In genomic region chr6:158041370-158041769, GRCh38 we compare ENCODE assay signal across 11 cellular contexts. TPM values are rescaled to one million over a fixed set of nuclear protein-coding genes. Genes with fewer than 3 reads are reported as not detected.
A peak's percentile ranks its signal among the peaks of the same experiment; 100 is the strongest.
DNase-seq lines count a peak whose midpoint lies in the region; ATAC-seq, FAIRE-seq and TF ChIP-seq lines count a peak whose summit lies in the region.
"Had no signal": no experiment of that assay in that cellular context is flagged by ENCODE, and none has a peak within 500 bp of the region (broad histone marks: within the 10 kb centered on the region; RNA-seq: fewer than 3 reads in every experiment).

No MANE protein-coding gene starts in this region.

- FAIRE-seq in kidney (lab: Jason Lieb, UNC): no peak

- H3K4me3 ChIP-seq in ACC112 (ENCODE audit: low read depth, low read length): peak overlapping the region; percentile 62; the same call in 1 of the 2 replicates
- no peak overlapping the region for H3K4me3 ChIP-seq in SJCRH30
- H3K4me3 ChIP-seq in kidney (ENCODE audit: low read length in 2 of 2): no peak overlapping the region

- peaks cover 62% of the 10 kb centered on the region for H3K4me1 ChIP-seq in ACC112 (ENCODE audit: control insufficient read depth, insufficient read depth, low read length, unreplicated experiment)
- H3K4me1 ChIP-seq in SJCRH30: peaks cover 59% of the 10 kb centered on the region
- peaks cover 0 to 14% of the 10 kb centered on the region in 2 donors for H3K4me1 ChIP-seq in kidney (ENCODE audit: control insufficient read depth in 1 of 2, insufficient read depth in 1 of 2, low read depth in 1 of 2, low read length in 2 of 2)

- H3K27me3 ChIP-seq in ACC112 (ENCODE audit: insufficient read depth, low read length) (no peaks in the 10 kb centered on the region), SJCRH30 (no peaks in the 10 kb centered on the region)

- H3K36me3 ChIP-seq in ACC112 (ENCODE audit: insufficient read depth, low read length) (peaks cover 10% of the 10 kb centered on the region; the same call in 1 of the 2 replicates), SJCRH30 (peaks cover 27% of the 10 kb centered on the region), kidney (ENCODE audit: control insufficient read depth in 1 of 2, insufficient read depth in 2 of 2, low read length in 2 of 2) (no peaks in the 10 kb centered on the region)

- intact Hi-C loops in posterior vena cava (cut with DNase I) (no loop called here), kidney (cut with DNase I) (no loop called here)

- no peak for TF ChIP-seq CTCF in kidney (IDR thresholded peaks at IDR 0.05; ENCODE audit: borderline replicate concordance, extremely low read depth, insufficient read depth)

- H2AFZ ChIP-seq in ACC112 (ENCODE audit: low read length, unreplicated experiment): no peak overlapping the region

- H3K9me3 ChIP-seq in SJCRH30 (replicated peaks): no peaks in the 10 kb centered on the region
- no peaks in the 10 kb centered on the region for H3K9me3 ChIP-seq in kidney (ENCODE audit: control insufficient read depth in 1 of 2, low read length in 2 of 2)

- H3K9ac ChIP-seq in kidney (ENCODE audit: low read length in 2 of 2): no peak overlapping the region

- H3K27ac ChIP-seq in ACC112 (ENCODE audit: low read depth, low read length): peak overlapping the region; percentile 99
- H3K27ac ChIP-seq in SJCRH30: peak overlapping the region; percentile 87
- H3K27ac ChIP-seq in kidney (ENCODE audit: low read depth in 2 of 2, low read length in 2 of 2): no peak overlapping the region

- H3K79me2 ChIP-seq in ACC112 (ENCODE audit: control insufficient read depth, insufficient read depth, low read length, unreplicated experiment): peaks cover 47% of the 10 kb centered on the region

- DNase-seq in SJCRH30 (no peak), posterior vena cava (ENCODE audit: low spot score) (peak; percentile 43), kidney (no peak)
- DNase-seq in activated CD4-positive, alpha-beta T cell treated with anti-CD3 and anti-CD28 coated beads for 48 hours: no peak
- DNase-seq: activated CD4-positive, alpha-beta T cell treated with anti-CD3 and anti-CD28 coated beads, Interleukin-2, amount 50 U/mL, for 1 hour; naive B cell; NCI-H1694 had no signal

- ATAC-seq in esophagus mucosa: peak; percentile 59
- ATAC-seq in GM19023 (IDR thresholded peaks at IDR 0.05; ENCODE audit: unreplicated experiment): no peak
- no peak for ATAC-seq in HG03439 (IDR thresholded peaks at IDR 0.05; ENCODE audit: unreplicated experiment)

RNA-seq across cellular contexts. Expression of gene SYNJ2, which starts 59.7 kb away (rescaled TPM):
- 32.5 and 33.4 TPM in 2 replicates for total RNA-seq in SJCRH30 (2014; rRNA removed; shearing (Covaris generic))
- 12.9 TPM for total RNA-seq in esophagus mucosa
- total RNA-seq in posterior vena cava: 10 to 100 TPM; 19.6 to 30.4 TPM
- 15.8 TPM for total RNA-seq in kidney
- polyA plus RNA-seq in kidney (ENCODE audit: insufficient read depth, low read depth, low replicate concordance): 1.7 TPM

Comparison
In these comparisons a context has a peak if more than half of its experiments do, and no peak if none do; other contexts are left out.
1. H3K27ac ChIP-seq: peak in ACC112 (single experiment) and SJCRH30 (single experiment); none in kidney (0 of 2).